Comparison of ENCODE assay signal across 21 cellular contexts in the genomic region with DNA sequence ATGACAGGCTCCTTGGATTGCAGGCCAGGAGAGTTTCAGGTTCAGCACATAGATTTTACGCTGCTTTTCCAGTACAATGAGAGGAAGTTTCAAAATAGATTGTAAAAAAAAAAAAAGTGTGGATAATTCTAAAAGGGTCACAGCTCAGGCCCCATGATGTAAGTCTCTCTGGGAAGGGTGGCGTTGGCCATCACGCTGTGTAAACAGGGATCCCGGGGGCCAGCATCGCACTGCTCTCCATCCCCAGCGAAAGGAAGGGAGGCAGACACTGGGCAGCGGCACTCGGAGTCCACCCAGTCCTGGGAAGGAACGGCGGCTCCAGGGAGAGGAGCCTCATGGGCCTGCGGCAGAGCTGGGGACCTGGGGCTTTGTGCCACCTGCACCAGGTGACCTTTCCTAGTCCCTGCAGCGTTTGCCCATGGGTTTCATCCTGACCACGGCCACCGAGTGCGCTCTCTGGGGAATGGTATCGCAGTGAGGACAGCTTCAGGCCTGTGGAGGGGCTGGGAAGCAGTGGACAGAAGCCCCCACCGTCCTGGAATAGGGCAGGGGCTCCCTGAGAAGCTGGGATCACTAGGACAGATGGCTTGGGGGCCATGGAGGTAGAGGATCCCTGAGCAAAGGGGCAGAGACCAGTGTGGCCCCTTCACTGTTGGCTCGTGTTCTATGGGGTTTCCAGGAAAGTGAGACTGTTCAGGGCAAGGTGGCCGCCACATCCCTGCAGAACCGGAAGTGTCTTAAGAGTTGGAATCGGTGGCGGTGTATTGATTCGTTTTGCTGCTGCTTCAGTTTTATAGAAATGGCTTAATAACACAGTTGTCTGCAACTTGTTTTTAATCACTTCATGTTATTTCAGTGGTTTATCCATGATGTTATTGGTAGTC. TPM values are rescaled to one million over a fixed set of nuclear protein-coding genes. Genes with fewer than 3 reads are reported as not detected.
DNase-seq lines count a peak whose midpoint lies in the region; ATAC-seq and TF ChIP-seq lines count a peak whose summit lies in the region.
"Had no signal": no experiment of that assay in that cellular context is flagged by ENCODE, and none has a peak within 500 bp of the region (broad histone marks: within the 10 kb centered on the region; RNA-seq: fewer than 3 reads in every experiment).

No MANE protein-coding gene starts in this region.

- H3K27ac Mint-ChIP-seq in stimulated activated naive B cell treated with anti-CD40 and anti-IgM and Interleukin-4, amounts not matched to agents 10 μg/mL and 1 μg/mL and 100 μg/mL, for 72 hours, result no peak overlapping the region
- H3K27ac Mint-ChIP-seq: activated CD4-positive, alpha-beta T cell treated with anti-CD3 and anti-CD28 coated beads for 36 hours; activated naive CD4-positive, alpha-beta T cell treated with anti-CD3 and anti-CD28 coated beads, Interleukin-2, amount 50 U/mL, for 72 hours; dendritic cell treated with granulocyte-macrophage colony-stimulating factor and Interleukin-4, amounts not matched to agents 40 ng/mL and 50 ng/mL, for 4 days had no signal

- no peak overlapping the region for H3K4me3 Mint-ChIP-seq in stimulated activated naive B cell treated with anti-CD40 and anti-IgM and Interleukin-4, amounts not matched to agents 10 μg/mL and 1 μg/mL and 100 μg/mL, for 72 hours
- H3K4me3 Mint-ChIP-seq: activated CD4-positive, alpha-beta T cell treated with anti-CD3 and anti-CD28 coated beads for 36 hours; activated T-cell treated with anti-CD3 and anti-CD28 coated beads, Interleukin-2, amount 50 U/mL, for 4 hours; CD4-positive, alpha-beta memory T cell; dendritic cell treated with granulocyte-macrophage colony-stimulating factor and Interleukin-4, amounts not matched to agents 40 ng/mL and 50 ng/mL, for 4 days had no signal

- H3K79me2 ChIP-seq in MM.1S (ENCODE audit: low read length), result no peaks in the 10 kb centered on the region

- no peak overlapping the region for H3K4me2 ChIP-seq in MM.1S (ENCODE audit: low read depth, low read length)
- H3K4me2 ChIP-seq: PC-9, smooth muscle cell had no signal

- WGBS in right cardiac atrium, result 73% methylated on average over 23 of the region's 23 CpGs
- 68 to 74% (median 72%) methylated on average over 19 to 23 of the region's 23 CpGs for WGBS in psoas muscle, 3 donors

- H3K36me3 ChIP-seq in psoas muscle (ENCODE audit: insufficient read depth in 1 of 2, low read depth in 1 of 2), result no peaks in the 10 kb centered on the region
- H3K36me3 ChIP-seq in MM.1S (replicated peaks; ENCODE audit: insufficient read depth, low read length), result no peaks in the 10 kb centered on the region
- H3K36me3 ChIP-seq: tibial artery had no signal

- H4K20me1 ChIP-seq in MM.1S (ENCODE audit: insufficient read depth, low read length), result no peaks in the 10 kb centered on the region

- H3K27ac ChIP-seq in right cardiac atrium (ENCODE audit: low read length) (peak overlapping the region; percentile 1), psoas muscle (peak overlapping the region; percentile 36), MM.1S (ENCODE audit: low read length) (no peak overlapping the region)
- H3K27ac ChIP-seq: PC-9, SK-N-MC, tibial artery had no signal

- no peak overlapping the region for H2AFZ ChIP-seq in MM.1S (ENCODE audit: low read length)
- H2AFZ ChIP-seq: PC-9 had no signal

- no peaks in the 10 kb centered on the region for H3K9me3 ChIP-seq in right cardiac atrium (ENCODE audit: control insufficient read depth, low read length)
- H3K9me3 ChIP-seq in psoas muscle, result no peaks in the 10 kb centered on the region
- H3K9me3 ChIP-seq in MM.1S (replicated peaks; ENCODE audit: insufficient read depth, low read length), result no peaks in the 10 kb centered on the region
- H3K9me3 ChIP-seq: mucosa of descending colon, tibial artery had no signal

- H3K4me1 Mint-ChIP-seq in stimulated activated naive B cell treated with anti-CD40 and anti-IgM and Interleukin-4, amounts not matched to agents 10 μg/mL and 1 μg/mL and 100 μg/mL, for 72 hours, result peaks cover 3 to 11% of the 10 kb centered on the region in 2 donors

- DNase-seq in Right ventricle myocardium superior, result peak; percentile 44
- no peak for DNase-seq in Right ventricle myocardium inferior (ENCODE audit: missing footprints)
- peak in 2 of 3 donors; percentile 52 to 65 for DNase-seq in right cardiac atrium
- DNase-seq in psoas muscle, result peak in 1 of 2 donors; percentile 44
- DNase-seq in NCI-H2171 treated with DMSO at 0.1 percent for 48 hours (lab: John Stamatoyannopoulos, UW), result no peak
- no peak for DNase-seq in stimulated activated naive B cell treated with anti-CD40 and anti-IgM and Interleukin-4, amounts not matched to agents 10 μg/mL and 1 μg/mL and 100 μg/mL, for 72 hours
- no peak for DNase-seq in MM.1S
- DNase-seq: activated CD4-positive, alpha-beta T cell treated with anti-CD3 and anti-CD28 coated beads for 36 hours; activated T-cell treated with anti-CD3 and anti-CD28 coated beads, Interleukin-2, amount 50 U/mL, for 4 hours; CD4-positive, alpha-beta memory T cell; DMS79 treated with DMSO at 0.1 percent for 48 hours; KG1; mucosa of descending colon; NCI-H1105 treated with DMSO at 0.1 percent for 48 hours; PC-9; tibial artery had no signal

- no peak for ATAC-seq in Right ventricle myocardium superior (ENCODE audit: poor library complexity)
- ATAC-seq in Right ventricle myocardium inferior, result no peak
- ATAC-seq in right cardiac atrium, result peak; percentile 78 to 95
- ATAC-seq in psoas muscle, result peak in 2 of 4 donors; percentile 17 to 20
- no peak for ATAC-seq in stimulated activated naive B cell treated with anti-CD40 and anti-IgM and Interleukin-4, amounts not matched to agents 10 μg/mL and 1 μg/mL and 100 μg/mL, for 72 hours (replicated peaks)
- ATAC-seq in GM18520 (IDR thresholded peaks at IDR 0.05; ENCODE audit: unreplicated experiment), result no peak
- ATAC-seq: activated CD4-positive, alpha-beta T cell treated with anti-CD3 and anti-CD28 coated beads for 36 hours; activated naive CD4-positive, alpha-beta T cell treated with anti-CD3 and anti-CD28 coated beads, Interleukin-2, amount 50 U/mL, for 72 hours; activated T-cell treated with anti-CD3 and anti-CD28 coated beads, Interleukin-2, amount 50 U/mL, for 4 hours; mucosa of descending colon had no signal

- no peaks in the 10 kb centered on the region for H3K9me2 ChIP-seq in MM.1S (replicated peaks; ENCODE audit: insufficient read depth, low read length)

- no peak overlapping the region for H3K4me3 ChIP-seq in right cardiac atrium (ENCODE audit: low read length)
- no peak overlapping the region for H3K4me3 ChIP-seq in psoas muscle
- H3K4me3 ChIP-seq in MM.1S (ENCODE audit: low read length), result no peak overlapping the region
- H3K4me3 ChIP-seq: mucosa of descending colon, PC-9, SK-N-MC, smooth muscle cell, tibial artery had no signal

- TF ChIP-seq CTCF in psoas muscle (IDR thresholded peaks at IDR 0.05) (no peak), MM.1S (IDR thresholded peaks at IDR 0.05; ENCODE audit: low read length) (no peak)

- no peaks in the 10 kb centered on the region for H3K36me3 Mint-ChIP-seq in stimulated activated naive B cell treated with anti-CD40 and anti-IgM and Interleukin-4, amounts not matched to agents 10 μg/mL and 1 μg/mL and 100 μg/mL, for 72 hours
- H3K36me3 Mint-ChIP-seq: activated naive CD4-positive, alpha-beta T cell treated with anti-CD3 and anti-CD28 coated beads, Interleukin-2, amount 50 U/mL, for 72 hours; CD4-positive, alpha-beta memory T cell had no signal

- H3K4me1 ChIP-seq in right cardiac atrium (ENCODE audit: control insufficient read depth, insufficient read depth, low read length), result no peaks in the 10 kb centered on the region
- H3K4me1 ChIP-seq in psoas muscle, result peaks cover 12% of the 10 kb centered on the region
- no peaks in the 10 kb centered on the region for H3K4me1 ChIP-seq in MM.1S (ENCODE audit: low read length)

- no peaks in the 10 kb centered on the region for H3K9me3 Mint-ChIP-seq in stimulated activated naive B cell treated with anti-CD40 and anti-IgM and Interleukin-4, amounts not matched to agents 10 μg/mL and 1 μg/mL and 100 μg/mL, for 72 hours
- H3K9me3 Mint-ChIP-seq: activated naive CD4-positive, alpha-beta T cell treated with anti-CD3 and anti-CD28 coated beads, Interleukin-2, amount 50 U/mL, for 72 hours; activated T-cell treated with anti-CD3 and anti-CD28 coated beads, Interleukin-2, amount 50 U/mL, for 4 hours; CD4-positive, alpha-beta memory T cell; dendritic cell treated with granulocyte-macrophage colony-stimulating factor and Interleukin-4, amounts not matched to agents 40 ng/mL and 50 ng/mL, for 4 days had no signal

- peaks cover 0 to 9% of the 10 kb centered on the region in 2 donors for H3K27me3 Mint-ChIP-seq in stimulated activated naive B cell treated with anti-CD40 and anti-IgM and Interleukin-4, amounts not matched to agents 10 μg/mL and 1 μg/mL and 100 μg/mL, for 72 hours
- H3K27me3 Mint-ChIP-seq: activated CD4-positive, alpha-beta T cell treated with anti-CD3 and anti-CD28 coated beads for 36 hours; dendritic cell treated with granulocyte-macrophage colony-stimulating factor and Interleukin-4, amounts not matched to agents 40 ng/mL and 50 ng/mL, for 4 days had no signal

- H3K27me3 ChIP-seq in right cardiac atrium (ENCODE audit: control insufficient read depth, insufficient read depth), result no peaks in the 10 kb centered on the region
- no peaks in the 10 kb centered on the region for H3K27me3 ChIP-seq in psoas muscle (ENCODE audit: insufficient read depth in 3 of 3, low read length in 2 of 3)
- H3K27me3 ChIP-seq in MM.1S (replicated peaks; ENCODE audit: insufficient read depth, low read length), result no peaks in the 10 kb centered on the region
- H3K27me3 ChIP-seq: tibial artery had no signal

- intact Hi-C loops in Right ventricle myocardium superior (cut with DNase I) (no loop called here), Right ventricle myocardium inferior (cut with DNase I) (loop anchor here (5.0 kb wide), 1 partner anchor 39 kb away; a partner anchor contains a TSS), right cardiac atrium (cut with DNase I) (no loop called here), psoas muscle (cut with DNase I) (no loop called here)

- H3K9ac ChIP-seq in MM.1S (ENCODE audit: low read length), result no peak overlapping the region

- no peaks in the 10 kb centered on the region for H3F3A ChIP-seq in MM.1S (ENCODE audit: insufficient read depth, low read length)

RNA-seq across cellular contexts. Expression of a gene that starts 38.9 kb away (rescaled TPM):
- 15.8 TPM for total RNA-seq in Right ventricle myocardium superior
- 21.0 TPM for total RNA-seq in Right ventricle myocardium inferior
- 10 to 100 TPM; 11.6 to 18.2 (median 14.6) TPM for total RNA-seq in right cardiac atrium
- 20.8 TPM for polyA plus RNA-seq in right cardiac atrium
- total RNA-seq in psoas muscle, result 10 to 100 TPM; 13.9 to 29.0 (median 17.8) TPM
- 10 to 100 TPM in 2 of 3 donors, 1 to 10 TPM in 1; 7.5 to 20.1 (median 15.6) TPM for polyA plus RNA-seq in psoas muscle

Comparison
In these comparisons a context has a peak if more than half of its experiments do, and no peak if none do; other contexts are left out.
1. ATAC-seq: peak in right cardiac atrium (2 of 2); none in Right ventricle myocardium superior (single experiment), Right ventricle myocardium inferior (single experiment), stimulated activated naive B cell treated with anti-CD40 and anti-IgM and Interleukin-4, amounts not matched to agents 10 μg/mL and 1 μg/mL and 100 μg/mL, for 72 hours (0 of 2) and GM18520 (single experiment).
2. DNase-seq: peak in Right ventricle myocardium superior (single experiment) and right cardiac atrium (2 of 3); none in Right ventricle myocardium inferior (single experiment), NCI-H2171 treated with DMSO at 0.1 percent for 48 hours (single experiment), stimulated activated naive B cell treated with anti-CD40 and anti-IgM and Interleukin-4, amounts not matched to agents 10 μg/mL and 1 μg/mL and 100 μg/mL, for 72 hours (single experiment) and MM.1S (single experiment).